ENCODE assay signal across 14 cellular contexts in the genomic region with DNA sequence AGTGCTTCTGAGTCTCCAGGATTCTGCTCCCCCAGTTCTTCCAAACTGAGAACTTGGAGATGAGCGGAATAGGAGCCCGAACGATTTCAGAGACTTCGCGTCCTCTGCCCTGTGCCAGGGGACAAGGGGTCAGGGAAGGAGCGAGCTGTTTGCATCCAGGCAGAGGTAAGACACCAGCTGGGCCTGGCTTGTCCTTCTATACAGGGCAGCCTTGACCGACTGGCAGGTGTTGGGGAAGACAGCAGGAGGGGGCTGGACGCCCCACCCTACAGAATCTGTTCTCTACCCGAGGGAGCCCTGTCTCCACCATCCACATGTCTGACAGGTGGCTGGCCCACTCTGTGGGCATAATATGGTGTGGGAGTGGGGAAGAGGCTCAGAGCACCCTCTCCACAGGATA. TPM values are rescaled to one million over a fixed set of nuclear protein-coding genes. Genes with fewer than 3 reads are reported as not detected.
DNase-seq lines count a peak whose midpoint lies in the region; ATAC-seq, FAIRE-seq and TF ChIP-seq lines count a peak whose summit lies in the region.
"Had no signal": no experiment of that assay in that cellular context is flagged by ENCODE, and none has a peak within 500 bp of the region (broad histone marks: within the 10 kb centered on the region; RNA-seq: fewer than 3 reads in every experiment).

No MANE protein-coding gene starts in this region.

- no peaks in the 10 kb centered on the region for H3K27me3 Mint-ChIP-seq in stimulated activated memory B cell treated with anti-CD40 and anti-IgM and Interleukin-4, amounts not matched to agents 10 μg/mL and 1 μg/mL and 100 μg/mL, for 72 hours
- H3K27me3 Mint-ChIP-seq in stimulated activated naive B cell treated with anti-CD40 and anti-IgM and Interleukin-4, amounts not matched to agents 10 μg/mL and 1 μg/mL and 100 μg/mL, for 72 hours = no peaks in the 10 kb centered on the region

- peaks cover 84% of the 10 kb centered on the region for H3K4me1 Mint-ChIP-seq in stimulated activated memory B cell treated with anti-CD40 and anti-IgM and Interleukin-4, amounts not matched to agents 10 μg/mL and 1 μg/mL and 100 μg/mL, for 72 hours
- H3K4me1 Mint-ChIP-seq in stimulated activated naive B cell treated with anti-CD40 and anti-IgM and Interleukin-4, amounts not matched to agents 10 μg/mL and 1 μg/mL and 100 μg/mL, for 72 hours = peaks cover 35 to 78% of the 10 kb centered on the region in 2 donors

- FAIRE-seq in GM12892 (lab: Jason Lieb, UNC) = no peak

- peaks cover 48% of the 10 kb centered on the region for H3F3A ChIP-seq in PC-9 (ENCODE audit: insufficient read depth, low read depth)

- H3K4me3 Mint-ChIP-seq in stimulated activated memory B cell treated with anti-CD40 and anti-IgM and Interleukin-4, amounts not matched to agents 10 μg/mL and 1 μg/mL and 100 μg/mL, for 72 hours = no peak overlapping the region
- H3K4me3 Mint-ChIP-seq in stimulated activated naive B cell treated with anti-CD40 and anti-IgM and Interleukin-4, amounts not matched to agents 10 μg/mL and 1 μg/mL and 100 μg/mL, for 72 hours = no peak overlapping the region

- no peak for TF ChIP-seq CTCF in PC-9 (conservative IDR thresholded peaks at IDR 0.05)
- no peak for TF ChIP-seq CTCF in dorsolateral prefrontal cortex (IDR thresholded peaks at IDR 0.05 in 54 of 56, conservative IDR thresholded peaks at IDR 0.05 in 2 of 56; ENCODE audit: low read depth in 1 of 56, partially characterized antibody in 56 of 56)

- no peak for ATAC-seq in stimulated activated memory B cell treated with anti-CD40 and anti-IgM and Interleukin-4, amounts not matched to agents 10 μg/mL and 1 μg/mL and 100 μg/mL, for 72 hours
- ATAC-seq in stimulated activated naive B cell treated with anti-CD40 and anti-IgM and Interleukin-4, amounts not matched to agents 10 μg/mL and 1 μg/mL and 100 μg/mL, for 72 hours (replicated peaks) = no peak
- ATAC-seq: left ventricle myocardium superior had no signal

- BruUV-seq in PC-9 (replicated peaks; lab: Mats Ljungman, UMichigan) = TSS peak; percentile 78

- no peaks in the 10 kb centered on the region for H3K9me3 Mint-ChIP-seq in stimulated activated memory B cell treated with anti-CD40 and anti-IgM and Interleukin-4, amounts not matched to agents 10 μg/mL and 1 μg/mL and 100 μg/mL, for 72 hours
- H3K9me3 Mint-ChIP-seq in stimulated activated naive B cell treated with anti-CD40 and anti-IgM and Interleukin-4, amounts not matched to agents 10 μg/mL and 1 μg/mL and 100 μg/mL, for 72 hours = no peaks in the 10 kb centered on the region

- peak overlapping the region; percentile 87 for H3K27ac Mint-ChIP-seq in stimulated activated memory B cell treated with anti-CD40 and anti-IgM and Interleukin-4, amounts not matched to agents 10 μg/mL and 1 μg/mL and 100 μg/mL, for 72 hours
- no peak overlapping the region for H3K27ac Mint-ChIP-seq in stimulated activated naive B cell treated with anti-CD40 and anti-IgM and Interleukin-4, amounts not matched to agents 10 μg/mL and 1 μg/mL and 100 μg/mL, for 72 hours

- H3K36me3 ChIP-seq in PC-9 (ENCODE audit: low read depth) = no peaks in the 10 kb centered on the region
- H3K36me3 ChIP-seq: tibial nerve had no signal

- intact Hi-C loops in PC-9 (cut with micrococcal nuclease; ENCODE audit: unreplicated experiment) (loop anchor here (1.0 to 2.0 kb wide), 3 partner anchors 180 to 254 kb away; no protein-coding TSS in a partner anchor), dorsolateral prefrontal cortex (cut with DNase I) (no loop called here)

- no peaks in the 10 kb centered on the region for H3K9me3 ChIP-seq in PC-9 (ENCODE audit: insufficient read depth, low read depth)
- H3K9me3 ChIP-seq: tibial nerve had no signal

- POLR2A ChIA-PET in PC-9 (lab: Charles Lee; ENCODE audit: unreplicated experiment) = interaction anchor here (0.5 to 0.7 kb wide), 4 partner anchors 31 to 195 kb away, joined by 3 to 7 read pairs (median 6); no protein-coding TSS in a partner anchor

- no peaks in the 10 kb centered on the region for H3K9me2 ChIP-seq in PC-9 (ENCODE audit: insufficient read depth)

- peak overlapping the region; percentile 70 for H3K4me2 ChIP-seq in PC-9

- peak; percentile 56 for DNase-seq in activated CD8-positive, alpha-beta memory T cell treated with anti-CD3 and anti-CD28 coated beads for 24 hours
- DNase-seq in activated CD8-positive, alpha-beta memory T cell treated with anti-CD3 and anti-CD28 coated beads, Interleukin-2, amount 50 U/mL, for 48 hours = no peak
- DNase-seq in PC-9 (peak in 1 of 2 experiments; percentile 37), dorsolateral prefrontal cortex (peak in 3 of 10 donors; percentile 14 to 35 (median 27)), GM12892 (ENCODE audit: insufficient read length) (no peak), NCI-H2107 treated with DMSO at 0.1 percent for 48 hours (lab: John Stamatoyannopoulos, UW; ENCODE audit: unreplicated experiment) (no peak)
- DNase-seq in stimulated activated naive B cell treated with anti-CD40 and anti-IgM and Interleukin-4, amounts not matched to agents 10 μg/mL and 1 μg/mL and 100 μg/mL, for 72 hours = no peak
- DNase-seq: activated gamma-delta T cell treated with Interleukin-2 at 50 U/mL for 16 hours, KG1, NCI-H2029 had no signal

- H4K20me1 ChIP-seq in PC-9 (ENCODE audit: insufficient read depth) = no peaks in the 10 kb centered on the region

- H3K4me1 ChIP-seq in PC-9 (replicated peaks; ENCODE audit: insufficient read depth) = peaks cover 57% of the 10 kb centered on the region
- H3K4me1 ChIP-seq: tibial nerve had no signal

- H3K27me3 ChIP-seq in PC-9 (ENCODE audit: insufficient read depth, low read depth) = no peaks in the 10 kb centered on the region
- no peaks in the 10 kb centered on the region for H3K27me3 ChIP-seq in dorsolateral prefrontal cortex

- TF ChIP-seq POLR2A in GM12892 (IDR thresholded peaks at IDR 0.05; ENCODE audit: low read depth, low read length) = no peak

- CTCF ChIA-PET in PC-9 (lab: Charles Lee) = no interaction called here

- H3K4me3 ChIP-seq in PC-9 = peak overlapping the region; percentile 25; the same call in 1 of the 2 replicates
- H3K4me3 ChIP-seq in dorsolateral prefrontal cortex = peak overlapping the region in 2 of 59 donors; percentile 8 to 10
- H3K4me3 ChIP-seq: coronary artery, tibial nerve had no signal

- peak overlapping the region; percentile 86 for H3K27ac ChIP-seq in PC-9
- peak overlapping the region in 51 of 59 donors; percentile 7 to 85 (median 66) for H3K27ac ChIP-seq in dorsolateral prefrontal cortex
- H3K27ac ChIP-seq: coronary artery, tibial nerve had no signal

- H2AFZ ChIP-seq in PC-9 = no peak overlapping the region

- H3K36me3 Mint-ChIP-seq in stimulated activated memory B cell treated with anti-CD40 and anti-IgM and Interleukin-4, amounts not matched to agents 10 μg/mL and 1 μg/mL and 100 μg/mL, for 72 hours = no peaks in the 10 kb centered on the region
- no peaks in the 10 kb centered on the region for H3K36me3 Mint-ChIP-seq in stimulated activated naive B cell treated with anti-CD40 and anti-IgM and Interleukin-4, amounts not matched to agents 10 μg/mL and 1 μg/mL and 100 μg/mL, for 72 hours

- no peaks in the 10 kb centered on the region for H3K79me2 ChIP-seq in PC-9 (ENCODE audit: low read depth)

RNA-seq across cellular contexts. Expression of gene SPOCK2, which starts 7.1 kb away (rescaled TPM):
- total RNA-seq in PC-9 (2021) = 4.2 and 5.3 TPM in 2 replicates
- total RNA-seq in dorsolateral prefrontal cortex = 100 to 1,000 TPM in 119 of 120 experiments, 10 to 100 TPM in 1; 94.6 to 335 (median 260) TPM
- 0.45 TPM for polyA plus RNA-seq in GM12892 (2012; ENCODE audit: missing spikeins)

Comparison
In these comparisons a context has a peak if more than half of its experiments do, and no peak if none do; other contexts are left out.
1. RNA of gene SPOCK2, which starts 7.1 kb away (total RNA-seq): 94.6 to 335 TPM in dorsolateral prefrontal cortex; 4.2 to 5.3 TPM in PC-9; every median in the first group is over 10 times any median in the second.